23 cellular contexts compared by ENCODE assay signal in the genomic region with DNA sequence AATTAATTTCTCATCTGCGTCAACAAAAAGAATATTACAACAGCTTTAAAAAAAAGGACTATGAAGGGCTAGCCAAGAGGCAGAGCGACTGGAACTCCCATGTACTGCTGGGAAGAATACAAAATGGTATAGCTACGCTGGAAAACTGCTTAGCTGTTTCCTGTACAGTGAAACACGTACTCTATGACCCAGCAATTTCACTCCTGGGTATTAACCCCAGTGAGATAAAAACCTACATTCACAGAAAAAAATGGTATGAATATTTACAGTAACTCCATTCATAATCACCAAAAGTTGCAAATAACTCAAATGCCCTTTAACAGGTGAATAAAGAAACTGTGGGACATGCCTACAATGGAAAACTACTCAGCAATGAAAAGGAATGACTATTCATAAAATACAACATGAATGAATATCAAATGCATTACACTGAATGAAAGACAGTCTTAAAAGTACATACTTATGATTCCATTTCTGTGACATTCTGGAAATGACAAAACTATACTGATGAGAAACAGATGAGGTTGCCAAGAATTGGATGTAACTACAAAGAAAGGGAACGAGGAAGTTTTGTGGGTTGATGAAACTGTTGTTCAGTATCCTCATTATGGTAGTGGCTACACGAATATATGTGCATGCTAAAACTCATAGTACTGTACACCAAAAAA.
DNase-seq lines count a peak whose midpoint lies in the region; ATAC-seq and TF ChIP-seq lines count a peak whose summit lies in the region.
"Had no signal": no experiment of that assay in that cellular context is flagged by ENCODE, and none has a peak within 500 bp of the region (broad histone marks: within the 10 kb centered on the region; RNA-seq: fewer than 3 reads in every experiment).

No MANE protein-coding gene starts in this region.

- CTCF ChIA-PET in HEK293 (lab: Yijun Ruan, JAX) = interaction anchor here (0.7 to 1.2 kb wide), 3 partner anchors 9 to 57 kb away, joined by 3 read pairs; no protein-coding TSS in a partner anchor

- no peak for TF ChIP-seq CTCF in AG10803 (conservative IDR thresholded peaks at IDR 0.05; ENCODE audit: low read length)
- no peak for TF ChIP-seq CTCF in HEK293 (tag by site-specific recombination; IDR thresholded peaks at IDR 0.05)

- H3K36me3 ChIP-seq in HEK293 (ENCODE audit: control insufficient read depth in 2 of 2, insufficient read depth in 1 of 2, low read length in 2 of 2) = peaks cover 0 to 5% of the 10 kb centered on the region in 2 experiments; a peak in 2 of 3 replicates
- H3K36me3 ChIP-seq: breast epithelium, esophagus muscularis mucosa, right lobe of liver, tibial nerve had no signal

- H3K27ac ChIP-seq in HEK293 (ENCODE audit: extremely low read depth, low read depth, low read length) = no peak overlapping the region
- H3K27ac ChIP-seq: breast epithelium, coronary artery, esophagus muscularis mucosa, right lobe of liver, tibial nerve had no signal

- no peaks in the 10 kb centered on the region for H3K9me3 ChIP-seq in HEK293 (ENCODE audit: control insufficient read depth, insufficient read depth, low read depth, low read length)
- H3K9me3 ChIP-seq: breast epithelium, esophagus muscularis mucosa, HAP-1, right lobe of liver, tibial nerve had no signal

- no peak for ATAC-seq in GM21825 (IDR thresholded peaks at IDR 0.05; ENCODE audit: unreplicated experiment)
- ATAC-seq: CD8-positive, alpha-beta T cell; right lobe of liver had no signal

- POLR2A ChIA-PET in HEK293 (lab: Yijun Ruan, JAX) = no interaction called here

- DNase-seq in AG10803 (ENCODE audit: low read depth) (peak; percentile 93), amniotic stem cell (lab: John Stamatoyannopoulos, UW) (peak; percentile 46), fibroblast of the conjunctiva (ENCODE audit: low read depth) (peak; percentile 49), cerebellar cortex (ENCODE audit: low spot score) (no peak)
- DNase-seq in activated T-cell treated with anti-CD3 and anti-CD28 coated beads, Interleukin-2, amount 50 U/mL, for 1 hour = no peak
- DNase-seq in activated effector memory CD4-positive, alpha-beta T cell treated with anti-CD3 and anti-CD28 coated beads, Interleukin-2, amount 50 U/mL, for 16 hours = no peak
- DNase-seq: activated CD4-positive, alpha-beta T cell treated with anti-CD3 and anti-CD28 coated beads, Interleukin-2, amount 50 U/mL, for 4 hours; activated gamma-delta T cell; AML-193; CD8-positive, alpha-beta T cell; endodermal cell; NCI-H2107; NCI-H446; NCI-H82; T-helper 9 cell had no signal

- H3K4me3 ChIP-seq in AG10803 (ENCODE audit: low read length) (no peak overlapping the region), HEK293 (ENCODE audit: low read depth, low read length) (no peak overlapping the region)
- H3K4me3 ChIP-seq: breast epithelium, coronary artery, esophagus muscularis mucosa, HAP-1, right lobe of liver, tibial nerve had no signal

- no peaks in the 10 kb centered on the region for H3K4me1 ChIP-seq in HEK293 (ENCODE audit: control insufficient read depth, insufficient read depth, low read length)
- H3K4me1 ChIP-seq: breast epithelium, esophagus muscularis mucosa, right lobe of liver, tibial nerve had no signal

TF ChIP-seq in HEK293, 187 proteins besides CTCF, POLR2A, EP300 and RAD21:
- TF ChIP-seq ZNF324 (tag by site-specific recombination; IDR thresholded peaks at IDR 0.05) = no peak
- TF ChIP-seq ZNF146 (tag by site-specific recombination; IDR thresholded peaks at IDR 0.05) = peak; percentile 66; the same call in 1 of the 2 replicates

Comparison
In these comparisons a context has a peak if more than half of its experiments do, and no peak if none do; other contexts are left out.
1. DNase-seq: peak in AG10803 (single experiment), amniotic stem cell (single experiment) and fibroblast of the conjunctiva (single experiment); none in activated T-cell treated with anti-CD3 and anti-CD28 coated beads, Interleukin-2, amount 50 U/mL, for 1 hour (single experiment), cerebellar cortex (single experiment) and activated effector memory CD4-positive, alpha-beta T cell treated with anti-CD3 and anti-CD28 coated beads, Interleukin-2, amount 50 U/mL, for 16 hours (single experiment).